ENCODE assay signal across 9 cellular contexts in the genomic region with DNA sequence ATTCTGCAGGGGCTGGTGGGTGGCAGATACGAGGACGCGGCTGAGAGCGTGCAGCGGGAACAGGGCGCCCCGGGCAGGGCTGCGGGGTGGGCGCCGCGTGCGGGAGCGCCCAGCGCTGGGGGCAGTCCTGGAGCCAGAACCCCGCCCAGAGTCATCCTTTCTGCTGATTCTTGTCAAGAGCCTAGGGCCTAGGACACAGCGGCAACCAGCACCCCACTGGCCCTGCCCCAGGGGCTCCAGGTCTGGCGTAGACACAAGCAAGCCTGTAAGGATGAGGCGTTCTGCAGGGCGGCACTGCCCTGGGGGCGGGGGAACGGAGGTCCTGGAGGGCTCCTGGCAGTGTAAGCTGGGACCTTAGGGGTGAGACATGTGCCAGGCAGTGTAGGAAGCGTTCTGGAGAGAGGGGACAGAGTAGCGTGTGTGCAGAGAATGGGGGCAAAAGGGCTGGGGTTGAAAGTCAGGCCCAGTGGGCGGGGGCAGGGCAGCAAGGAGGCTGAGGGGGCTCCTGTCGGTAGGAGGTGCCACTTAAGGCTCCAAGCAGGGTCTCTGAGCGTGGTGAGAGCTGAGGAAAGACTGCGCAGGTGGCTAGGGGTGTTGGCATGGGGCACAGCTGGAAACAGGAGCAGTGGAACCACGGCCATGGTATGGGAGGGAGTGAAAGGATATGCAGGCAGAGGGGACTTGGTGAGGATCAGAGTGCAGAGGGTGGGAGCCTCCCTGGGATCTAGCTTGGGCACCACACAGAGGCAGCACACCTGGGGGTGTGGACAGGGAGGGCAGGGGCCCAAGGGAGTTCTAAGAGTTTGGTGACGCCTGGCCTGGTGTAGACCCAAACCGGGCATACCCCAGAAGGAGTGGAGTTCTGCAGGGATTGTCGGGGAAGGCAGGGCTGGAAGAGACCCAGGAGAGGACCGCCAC. TPM values are rescaled to one million over a fixed set of nuclear protein-coding genes. Genes with fewer than 3 reads are reported as not detected.
DNase-seq lines count a peak whose midpoint lies in the region; ATAC-seq, FAIRE-seq and TF ChIP-seq lines count a peak whose summit lies in the region.
"Had no signal": no experiment of that assay in that cellular context is flagged by ENCODE, and none has a peak within 500 bp of the region (broad histone marks: within the 10 kb centered on the region; RNA-seq: fewer than 3 reads in every experiment).

No MANE protein-coding gene starts in this region.

- H3K4me1 ChIP-seq in K562 (replicated peaks in 1 of 2; ENCODE audit: control insufficient read depth in 2 of 2, insufficient read depth in 2 of 2, low read length in 2 of 2) (peaks cover 7 to 64% of the 10 kb centered on the region in 2 experiments; a peak in 4 of 5 replicates), iPS-18a (ENCODE audit: control insufficient read depth, low read depth, low read length) (no peaks in the 10 kb centered on the region), spleen (peaks cover 9 to 44% (median 29%) of the 10 kb centered on the region in 6 donors)

- 69% methylated on average over 9 of the region's 32 CpGs for WGBS in K562 (ENCODE audit: insufficient coverage, low coverage, missing lambda C conversion rate)
- WGBS in spleen, 5 donors = 51 to 58% (median 57%) methylated on average over 29 to 32 of the region's 32 CpGs

- no peaks in the 10 kb centered on the region for H3K9me3 ChIP-seq in K562 (replicated peaks; ENCODE audit: control insufficient read depth, insufficient read depth, low read depth, low read length)
- H3K9me3 ChIP-seq in iPS-18a (ENCODE audit: control insufficient read depth, low read depth, low read length) = no peaks in the 10 kb centered on the region
- H3K9me3 ChIP-seq in spleen = no peaks in the 10 kb centered on the region

- intact Hi-C loops in K562 (cut with micrococcal nuclease) = loop anchor here (5.0 kb wide), 1 partner anchor 38 kb away; no protein-coding TSS in a partner anchor
- intact Hi-C loops in spleen (cut with DNase I; ENCODE audit: low total_unique reads) = no loop called here

- FAIRE-seq in K562 (lab: Jason Lieb, UNC) = no peak

- TF ChIP-seq CTCF in K562 (IDR thresholded peaks at IDR 0.05 in 2 of 3, conservative IDR thresholded peaks at IDR 0.05 in 1 of 3; ENCODE audit: insufficient read depth in 2 of 3, low read depth in 1 of 3, low read length in 3 of 3) (no peak), spleen (IDR thresholded peaks at IDR 0.05 in 8 of 11, conservative IDR thresholded peaks at IDR 0.05 in 3 of 11) (no peak)

- H3K4me3 ChIP-seq in K562 (peak overlapping the region; percentile 38), iPS-18a (ENCODE audit: low read length) (peak overlapping the region; percentile 45), spleen (peak overlapping the region in 6 of 8 donors; percentile 23 to 70 (median 44))

- peak overlapping the region; percentile 80 for H2AFZ ChIP-seq in K562 (ENCODE audit: low read depth, low read length)

- ATAC-seq in K562 = peak; percentile 8; the same call in 2 of the 3 replicates
- ATAC-seq in HG02970 (IDR thresholded peaks at IDR 0.05; ENCODE audit: low FRiP score, unreplicated experiment) = no peak

- CTCF ChIA-PET in K562 (lab: Yijun Ruan, JAX; ENCODE audit: low intra/inter-chr PET ratio) = no interaction called here

- H3K36me3 ChIP-seq in K562 (ENCODE audit: control insufficient read depth, insufficient read depth, low read length) = no peaks in the 10 kb centered on the region
- no peaks in the 10 kb centered on the region for H3K36me3 ChIP-seq in iPS-18a (ENCODE audit: control insufficient read depth, low read depth, low read length)
- no peaks in the 10 kb centered on the region for H3K36me3 ChIP-seq in spleen

- H3K9me1 ChIP-seq in K562 (ENCODE audit: control insufficient read depth, insufficient read depth, low read length) = no peaks in the 10 kb centered on the region

- H3K27me3 ChIP-seq in K562 (ENCODE audit: control insufficient read depth in 2 of 2, insufficient read depth in 2 of 2, low read length in 2 of 2) (no peaks in the 10 kb centered on the region), iPS-18a (ENCODE audit: control insufficient read depth, insufficient read depth, low read length) (peaks cover 44% of the 10 kb centered on the region), spleen (replicated peaks in 1 of 7) (peaks cover 0 to 53% (median 37%) of the 10 kb centered on the region in 7 donors)

- H3K9ac ChIP-seq in K562 (ENCODE audit: insufficient read depth in 1 of 2, low read depth in 2 of 2, low read length in 2 of 2) (peak overlapping the region in 1 of 2 experiments; percentile 82; a peak in 2 of 4 replicates), iPS-18a (ENCODE audit: low read length) (no peak overlapping the region)

- no peak for TF ChIP-seq EP300 in K562 (IDR thresholded peaks at IDR 0.05; ENCODE audit: low read length)

- no peak overlapping the region for H3K27ac ChIP-seq in K562 (ENCODE audit: extremely low read depth, low read depth, low read length)
- no peak overlapping the region for H3K27ac ChIP-seq in iPS-18a (ENCODE audit: low read length)
- no peak overlapping the region for H3K27ac ChIP-seq in spleen

- no TSS peak for BruUV-seq in K562 (replicated peaks; lab: Mats Ljungman, UMichigan)

- no peaks in the 10 kb centered on the region for H3K79me2 ChIP-seq in K562 (ENCODE audit: control insufficient read depth, insufficient read depth, low read length)

- DNase-seq in SHP77 treated with DMSO at 0.1 percent for 48 hours (lab: John Stamatoyannopoulos, UW) (peak; percentile 8), SHP77 (lab: John Stamatoyannopoulos, UW) (no peak), K562 (ENCODE audit: extremely low read depth in 1 of 4, low spot score in 3 of 4) (no peak), spleen (peak; percentile 73), DMS79 treated with DMSO at 0.1 percent for 48 hours (lab: John Stamatoyannopoulos, UW) (no peak), OCI-M1 (lab: John Stamatoyannopoulos, UW) (no peak)
- DNase-seq: amniotic stem cell had no signal

- peak overlapping the region; percentile 62 for H3K4me2 ChIP-seq in K562 (ENCODE audit: insufficient read depth, low read length)

- POLR2A ChIA-PET in K562 (lab: Yijun Ruan, JAX) = no interaction called here

- no peak for TF ChIP-seq RAD21 in K562 (CRISPR knock-in tag; conservative IDR thresholded peaks at IDR 0.05 in 1 of 2, IDR thresholded peaks at IDR 0.05 in 1 of 2)

- no peak for TF ChIP-seq POLR2A in K562 (conservative IDR thresholded peaks at IDR 0.05)
- no peak for TF ChIP-seq POLR2A in spleen (IDR thresholded peaks at IDR 0.05)

- 0 out of 2 replicates have a peak, but pooled peaks cover 11% of the 10 kb centered on the region for H4K20me1 ChIP-seq in K562 (replicated peaks; ENCODE audit: control insufficient read depth, insufficient read depth, low read length)

- in situ Hi-C loops in K562 (cut with MboI) = no loop called here

RNA-seq across cellular contexts. Expression of gene AHNAK2, which starts 0.9 kb away (rescaled TPM):
- 0.18 and 0.46 TPM in 2 replicates for total RNA-seq in K562 (2011; cell fraction: chromatin; rRNA removed; ENCODE audit: low replicate concordance)
- 0.13 and 0.17 TPM in 2 replicates for total RNA-seq in K562 (2011; cell fraction: nucleolus; rRNA removed)
- total RNA-seq in K562 (2011; cell fraction: nucleoplasm; rRNA removed) = 0.07 and 0.31 TPM in 2 replicates
- total RNA-seq in K562 (2014; rRNA removed) (0.04 TPM in 1 of 2 replicates, not detected in the other), K562 (2014; rRNA removed; fragmentation: Illumina TruSeq; extraction: Trizol) (not detected in 2 replicates), K562 (2015; rRNA removed; fragmentation: Illumina TruSeq; extraction: Trizol) (0.04 TPM in 2 replicates), K562 (2021) (0.09 and 0.18 TPM in 2 replicates), spleen (1 to 10 TPM in 1 of 7 donors, under 1 TPM in 6; 0.26 to 1.3 (median 0.66) TPM)
- polyA plus RNA-seq in K562 (2011; rRNA removed) (0.04 TPM in 1 of 2 replicates, not detected in the other), K562 (2014; fragmentation: Illumina TruSeq; extraction: Trizol) (0.03 TPM in 1 of 2 replicates, not detected in the other), K562 (2014; fragmentation: Nextera tagmentation; extraction: Ambion mirVana) (not detected), K562 (2014; rRNA removed) (under 0.01 and 0.04 TPM in 2 replicates), spleen (under 1 TPM; 0.30 to 0.86 (median 0.76) TPM)
- under 0.01 and 0.03 TPM in 2 replicates for polyA plus RNA-seq in K562 (2011; cell fraction: cytosol; rRNA removed)
- polyA plus RNA-seq in K562 (2011; cell fraction: nucleus; rRNA removed) = 0.14 and 0.22 TPM in 2 replicates
- 0.03 and 0.22 TPM in 2 replicates for polyA plus RNA-seq in K562 (2012)
- 0.04 and 0.51 TPM in 2 replicates for polyA minus RNA-seq in K562 (2011; rRNA and poly(A)+ RNA removed)
- polyA minus RNA-seq in K562 (2011; cell fraction: cytosol; rRNA and poly(A)+ RNA removed) = 0.10 and 0.27 TPM in 2 replicates
- 0.13 and 0.22 TPM in 2 replicates for polyA minus RNA-seq in K562 (2011; cell fraction: nucleus; rRNA and poly(A)+ RNA removed)

RNA-seq across cellular contexts. Expression of gene CLBA1, which starts 6.6 kb away (rescaled TPM):
- 4.9 and 7.5 TPM in 2 replicates for total RNA-seq in K562 (2011; cell fraction: chromatin; rRNA removed; ENCODE audit: low replicate concordance)
- 4.7 and 5.3 TPM in 2 replicates for total RNA-seq in K562 (2011; cell fraction: nucleolus; rRNA removed)
- 3.8 and 4.7 TPM in 2 replicates for total RNA-seq in K562 (2011; cell fraction: nucleoplasm; rRNA removed)
- total RNA-seq in K562 (2014; rRNA removed) = 3.2 and 4.0 TPM in 2 replicates
- total RNA-seq in K562 (2014; rRNA removed; fragmentation: Illumina TruSeq; extraction: Trizol) = 1.4 and 1.8 TPM in 2 replicates
- total RNA-seq in K562 (2015; rRNA removed; fragmentation: Illumina TruSeq; extraction: Trizol) = 2.1 and 2.2 TPM in 2 replicates
- 3.9 and 4.4 TPM in 2 replicates for total RNA-seq in K562 (2021)
- 2.5 and 2.6 TPM in 2 replicates for polyA plus RNA-seq in K562 (2011; rRNA removed)
- polyA plus RNA-seq in K562 (2011; cell fraction: cytosol; rRNA removed) = 1.8 and 3.1 TPM in 2 replicates
- 5.7 and 10.6 TPM in 2 replicates for polyA plus RNA-seq in K562 (2011; cell fraction: nucleus; rRNA removed)
- 3.0 and 3.1 TPM in 2 replicates for polyA plus RNA-seq in K562 (2012)
- 3.2 TPM in 2 replicates for polyA plus RNA-seq in K562 (2014; fragmentation: Illumina TruSeq; extraction: Trizol)
- under 1 TPM; 0.04 to 0.25 TPM for polyA plus RNA-seq in K562 (2014; fragmentation: Nextera tagmentation; extraction: Ambion mirVana)
- 2.2 and 2.7 TPM in 2 replicates for polyA plus RNA-seq in K562 (2014; rRNA removed)
- polyA minus RNA-seq in K562 (2011; rRNA and poly(A)+ RNA removed) = 1.4 and 1.9 TPM in 2 replicates
- polyA minus RNA-seq in K562 (2011; cell fraction: cytosol; rRNA and poly(A)+ RNA removed) = 1.4 and 2.5 TPM in 2 replicates
- 2.7 and 3.2 TPM in 2 replicates for polyA minus RNA-seq in K562 (2011; cell fraction: nucleus; rRNA and poly(A)+ RNA removed)
- total RNA-seq in spleen = 1 to 10 TPM; 1.7 to 4.0 (median 3.4) TPM
- polyA plus RNA-seq in spleen = 1 to 10 TPM; 3.7 to 4.3 (median 3.9) TPM

RNA-seq across cellular contexts. Expression of gene CDCA4, which starts 41.9 kb away (rescaled TPM):
- total RNA-seq in K562 (2011; cell fraction: chromatin; rRNA removed; ENCODE audit: low replicate concordance) = 13.4 and 22.4 TPM in 2 replicates
- 17.5 TPM in 2 replicates for total RNA-seq in K562 (2011; cell fraction: nucleolus; rRNA removed)
- 18.6 and 23.1 TPM in 2 replicates for total RNA-seq in K562 (2011; cell fraction: nucleoplasm; rRNA removed)
- total RNA-seq in K562 (2014; rRNA removed) (33.9 and 41.3 TPM in 2 replicates), K562 (2014; rRNA removed; fragmentation: Illumina TruSeq; extraction: Trizol) (15.8 and 17.3 TPM in 2 replicates), K562 (2015; rRNA removed; fragmentation: Illumina TruSeq; extraction: Trizol) (23.0 and 23.9 TPM in 2 replicates), K562 (2021) (43.3 and 44.2 TPM in 2 replicates), spleen (10 to 100 TPM in 2 of 7 donors, 1 to 10 TPM in 5; 6.5 to 15.1 (median 8.7) TPM)
- polyA plus RNA-seq in K562 (2011; rRNA removed) (25.1 and 34.5 TPM in 2 replicates), K562 (2014; fragmentation: Illumina TruSeq; extraction: Trizol) (16.7 and 27.1 TPM in 2 replicates), K562 (2014; fragmentation: Nextera tagmentation; extraction: Ambion mirVana) (10 to 100 TPM in 1 of 2 experiments, 1 to 10 TPM in 1; 6.6 to 10.3 TPM), K562 (2014; rRNA removed) (36.9 and 43.3 TPM in 2 replicates), spleen (10 to 100 TPM in 1 of 3 donors, 1 to 10 TPM in 2; 5.8 to 10.5 (median 8.5) TPM)
- polyA plus RNA-seq in K562 (2011; cell fraction: cytosol; rRNA removed) = 33.5 and 50.8 TPM in 2 replicates
- polyA plus RNA-seq in K562 (2011; cell fraction: nucleus; rRNA removed) = 14.4 and 19.3 TPM in 2 replicates
- polyA plus RNA-seq in K562 (2012) = 32.1 and 37.8 TPM in 2 replicates
- polyA minus RNA-seq in K562 (2011; rRNA and poly(A)+ RNA removed) = 17.1 and 17.8 TPM in 2 replicates
- polyA minus RNA-seq in K562 (2011; cell fraction: cytosol; rRNA and poly(A)+ RNA removed) = 17.8 and 25.3 TPM in 2 replicates
- polyA minus RNA-seq in K562 (2011; cell fraction: nucleus; rRNA and poly(A)+ RNA removed) = 5.7 and 7.2 TPM in 2 replicates

RNA-seq across cellular contexts. Expression of gene PLD4, which starts 54.4 kb away (rescaled TPM):
- 0.05 and 0.14 TPM in 2 replicates for total RNA-seq in K562 (2011; cell fraction: chromatin; rRNA removed; ENCODE audit: low replicate concordance)
- total RNA-seq in K562 (2011; cell fraction: nucleolus; rRNA removed) = 0.13 TPM in 1 of 2 replicates, not detected in the other
- 0.07 and 0.15 TPM in 2 replicates for total RNA-seq in K562 (2011; cell fraction: nucleoplasm; rRNA removed)
- not detected in 2 replicates for total RNA-seq in K562 (2014; rRNA removed)
- total RNA-seq in K562 (2014; rRNA removed; fragmentation: Illumina TruSeq; extraction: Trizol) = not detected in 2 replicates
- 0.08 and 0.18 TPM in 2 replicates for total RNA-seq in K562 (2015; rRNA removed; fragmentation: Illumina TruSeq; extraction: Trizol)
- total RNA-seq in K562 (2021) = 0.24 TPM in 1 of 2 replicates, not detected in the other
- not detected in 2 replicates for polyA plus RNA-seq in K562 (2011; rRNA removed)
- not detected in 2 replicates for polyA plus RNA-seq in K562 (2011; cell fraction: cytosol; rRNA removed)
- polyA plus RNA-seq in K562 (2011; cell fraction: nucleus; rRNA removed) = 0.03 and 0.11 TPM in 2 replicates
- 0.13 and 0.29 TPM in 2 replicates for polyA plus RNA-seq in K562 (2012)
- polyA plus RNA-seq in K562 (2014; fragmentation: Illumina TruSeq; extraction: Trizol) = 0.19 TPM in 1 of 2 replicates, not detected in the other
- polyA plus RNA-seq in K562 (2014; fragmentation: Nextera tagmentation; extraction: Ambion mirVana) = not detected
- polyA plus RNA-seq in K562 (2014; rRNA removed) = 0.03 TPM in 1 of 2 replicates, not detected in the other
- not detected in 2 replicates for polyA minus RNA-seq in K562 (2011; rRNA and poly(A)+ RNA removed)
- not detected in 2 replicates for polyA minus RNA-seq in K562 (2011; cell fraction: cytosol; rRNA and poly(A)+ RNA removed)
- polyA minus RNA-seq in K562 (2011; cell fraction: nucleus; rRNA and poly(A)+ RNA removed) = 0.11 TPM in 1 of 2 replicates, not detected in the other
- 10 to 100 TPM in 6 of 7 donors, 1 to 10 TPM in 1; 5.4 to 30.2 (median 13.9) TPM for total RNA-seq in spleen
- 10 to 100 TPM; 25.8 to 31.3 (median 29.8) TPM for polyA plus RNA-seq in spleen

Comparison
In these comparisons a context has a peak if more than half of its experiments do, and no peak if none do; other contexts are left out.
1. DNase-seq: peak in SHP77 treated with DMSO at 0.1 percent for 48 hours (single experiment) and spleen (single experiment); none in SHP77 (0 of 2), K562 (0 of 4), DMS79 treated with DMSO at 0.1 percent for 48 hours (single experiment) and OCI-M1 (single experiment).
2. Peak in every context shown above with its lines, with median percentiles within 50 percentile points of each other: H3K4me3 ChIP-seq.